33 cellular contexts compared by ENCODE assay signal in the genomic region with DNA sequence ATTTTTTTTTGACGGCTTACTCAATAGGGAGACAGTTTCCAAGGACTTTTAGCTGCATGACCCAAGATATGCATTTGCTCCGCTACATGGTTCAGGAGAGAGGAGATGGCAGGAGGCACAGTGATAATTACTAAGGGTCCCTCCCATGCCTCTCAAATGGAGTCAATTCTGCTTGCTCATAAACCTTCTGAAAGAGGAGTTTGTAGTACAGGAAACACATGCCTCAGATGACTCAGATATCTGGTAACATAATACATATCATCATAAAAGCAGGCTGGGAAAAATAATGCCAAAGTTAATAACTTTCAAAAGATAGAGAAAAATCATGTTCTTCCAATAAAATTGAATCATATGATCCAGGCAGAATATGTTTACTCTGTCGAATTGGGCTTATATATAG.
A peak's percentile ranks its signal among the peaks of the same experiment; 100 is the strongest.
DNase-seq lines count a peak whose midpoint lies in the region; ATAC-seq, FAIRE-seq and TF ChIP-seq lines count a peak whose summit lies in the region.
"Had no signal": no experiment of that assay in that cellular context is flagged by ENCODE, and none has a peak within 500 bp of the region (broad histone marks: within the 10 kb centered on the region; RNA-seq: fewer than 3 reads in every experiment).

No MANE protein-coding gene starts in this region.

- H3K36me3 ChIP-seq in bronchial epithelial cell (ENCODE audit: control insufficient read depth, insufficient read depth, low read length) = no peaks in the 10 kb centered on the region
- H3K36me3 ChIP-seq: BLaER1, cardiac muscle cell, neural progenitor cell, tibial artery had no signal

- H3K4me3 ChIP-seq in bronchial epithelial cell (ENCODE audit: low read depth, low read length) (no peak overlapping the region), retinal pigment epithelial cell (ENCODE audit: low read length) (no peak overlapping the region)
- H3K4me3 ChIP-seq: BLaER1, cardiac muscle cell, neural progenitor cell, tibial artery had no signal

- TF ChIP-seq CTCF in bronchial epithelial cell (IDR thresholded peaks at IDR 0.05; ENCODE audit: insufficient read depth, low read length, severe bottlenecking) = no peak
- no peak for TF ChIP-seq CTCF in retinal pigment epithelial cell (conservative IDR thresholded peaks at IDR 0.05; ENCODE audit: low read depth, low read length)

- H3K27me3 ChIP-seq in bronchial epithelial cell (ENCODE audit: control insufficient read depth, insufficient read depth, low read length) = no peaks in the 10 kb centered on the region
- H3K27me3 ChIP-seq: BLaER1, neural progenitor cell, tibial artery had no signal

- no peak for FAIRE-seq in bronchial epithelial cell (lab: Jason Lieb, UNC)
- FAIRE-seq: colon, endothelial cell of umbilical vein, RCC 7860 had no signal

- ATAC-seq in GM19467 (IDR thresholded peaks at IDR 0.05; ENCODE audit: unreplicated experiment) (no peak), GM21381 (IDR thresholded peaks at IDR 0.05; ENCODE audit: unreplicated experiment) (no peak)
- ATAC-seq: left colon, right cardiac atrium, T-cell, WTC11 had no signal

- DNase-seq in COLO829 (ENCODE audit: low spot score) (peak; percentile 34), Kasumi-1 (lab: John Stamatoyannopoulos, UW) (peak; percentile 7 to 12), bronchial epithelial cell (ENCODE audit: low read depth) (peak; percentile 62), retinal pigment epithelial cell (ENCODE audit: low read depth) (peak; percentile 26), DMS 273 treated with DMSO at 0.1 percent for 48 hours (lab: John Stamatoyannopoulos, UW) (no peak), HuH-7.5 (ENCODE audit: low spot score) (no peak)
- DNase-seq: activated CD4-positive, alpha-beta T cell treated with anti-CD3 and anti-CD28 coated beads, Interleukin-2, amount 50 U/mL, for 1 hour; activated effector memory CD4-positive, alpha-beta T cell treated with Interleukin-2 at 50 U/mL for 16 hours; activated naive CD8-positive, alpha-beta T cell treated with anti-CD3 and anti-CD28 coated beads for 36 hours; activated T-cell treated with anti-CD3 and anti-CD28 coated beads, Interleukin-2, amount 50 U/mL, for 1 hour; anterior cingulate cortex; DMS79; GF-D8; hypothalamus; left colon; NCI-H1436 treated with DMSO at 0.1 percent for 48 hours; NCI-H446 treated with DMSO at 0.1 percent for 48 hours; NCI-H82; right cardiac atrium; SIG-M5; stimulated activated CD4-positive, alpha-beta T cell treated with anti-CD3 and anti-CD28 coated beads, Interleukin-12 subunit alpha, Interleukin-12 subunit beta, amount 100 ng/mL, for 4 hours; stimulated activated CD4-positive, alpha-beta T cell treated with anti-CD3 and anti-CD28 coated beads, Interleukin-4, amount 100 ng/mL, for 1 hour; T-cell; tibial artery had no signal

Comparison
In these comparisons a context has a peak if more than half of its experiments do, and no peak if none do; other contexts are left out.
1. DNase-seq: peak in COLO829 (single experiment), Kasumi-1 (2 of 2), bronchial epithelial cell (single experiment) and retinal pigment epithelial cell (single experiment); none in DMS 273 treated with DMSO at 0.1 percent for 48 hours (single experiment) and HuH-7.5 (single experiment).